ENCODE assay signal across 35 cellular contexts in the genomic region with DNA sequence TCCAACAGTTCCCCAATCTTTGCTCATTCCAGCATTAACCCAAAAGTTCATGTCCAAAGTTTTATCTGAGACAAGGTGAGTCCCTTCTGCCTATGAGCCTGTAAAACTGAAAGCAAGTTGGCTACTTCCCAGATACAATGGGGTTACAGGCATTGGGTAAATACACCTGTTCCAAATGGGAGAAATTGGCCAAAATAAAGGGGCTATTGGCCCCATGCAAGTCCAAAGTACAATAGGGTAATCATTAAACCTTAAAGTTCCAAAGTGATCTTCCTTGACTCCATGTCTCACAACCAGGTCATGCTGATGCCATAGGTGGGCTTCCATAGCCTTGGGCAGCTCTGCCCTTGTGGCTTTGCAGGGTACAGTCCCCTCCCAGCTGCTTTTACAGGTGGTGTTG.
DNase-seq lines count a peak whose midpoint lies in the region; ATAC-seq, FAIRE-seq and TF ChIP-seq lines count a peak whose summit lies in the region.
"Had no signal": no experiment of that assay in that cellular context is flagged by ENCODE, and none has a peak within 500 bp of the region (broad histone marks: within the 10 kb centered on the region; RNA-seq: fewer than 3 reads in every experiment).

No MANE protein-coding gene starts in this region.

- H3K36me3 ChIP-seq in liver (ENCODE audit: control insufficient read depth in 4 of 4, insufficient read depth in 3 of 4, low read depth in 1 of 4, low read length in 3 of 4) (no peaks in the 10 kb centered on the region), HepG2 (replicated peaks in 1 of 2; ENCODE audit: control insufficient read depth in 1 of 2, insufficient read depth in 2 of 2, low read length in 2 of 2) (no peaks in the 10 kb centered on the region), right lobe of liver (no peaks in the 10 kb centered on the region), suprapubic skin (no peaks in the 10 kb centered on the region)
- H3K36me3 ChIP-seq: BE2C; BLaER1; BLaER1 treated with 17β-estradiol and CSF1 and Interleukin-3, amounts not matched to agents 10 nM and 100 nM had no signal

- H3K4me1 ChIP-seq in liver (ENCODE audit: control insufficient read depth in 4 of 4, insufficient read depth in 4 of 4, low read length in 3 of 4) (peaks cover 2 to 13% (median 10%) of the 10 kb centered on the region in 4 donors), HepG2 (ENCODE audit: insufficient read depth, low read length) (no peaks in the 10 kb centered on the region), right lobe of liver (peaks cover 0 to 5% (median 0%) of the 10 kb centered on the region in 4 donors), suprapubic skin (no peaks in the 10 kb centered on the region)
- H3K4me1 ChIP-seq: A549; BE2C; BLaER1; BLaER1 treated with 17β-estradiol and CSF1 and Interleukin-3, amounts not matched to agents 10 nM and 100 nM; Caco-2 had no signal

- H3K79me2 ChIP-seq in HepG2 (ENCODE audit: insufficient read depth, low read length), result no peaks in the 10 kb centered on the region

- in situ Hi-C loops in HepG2 (cut with HindIII; ENCODE audit: extremely low pct_ligation_motif_present, low pct_unique_long_range_greater_than_20kb), result no loop called here

- H3K27me3 ChIP-seq in liver (ENCODE audit: control insufficient read depth in 4 of 4, insufficient read depth in 4 of 4, low read length in 3 of 4) (no peaks in the 10 kb centered on the region), HepG2 (ENCODE audit: control insufficient read depth in 1 of 2, insufficient read depth in 2 of 2, low read length in 2 of 2) (no peaks in the 10 kb centered on the region), right lobe of liver (no peaks in the 10 kb centered on the region), suprapubic skin (no peaks in the 10 kb centered on the region)
- H3K27me3 ChIP-seq: BE2C had no signal

- TF ChIP-seq CTCF in liver (IDR thresholded peaks at IDR 0.05; ENCODE audit: low read depth, low read length, missing input control), result no peak
- TF ChIP-seq CTCF in HepG2 (CRISPR knock-in tag; IDR thresholded peaks at IDR 0.05), result no peak
- TF ChIP-seq CTCF in right lobe of liver (IDR thresholded peaks at IDR 0.05), result no peak
- TF ChIP-seq CTCF in suprapubic skin (IDR thresholded peaks at IDR 0.05), result no peak

- DNase-seq in HepG2 (ENCODE audit: low spot score) (no peak), GM12891 (ENCODE audit: insufficient read length, low spot score) (no peak), left lobe of liver (ENCODE audit: low spot score) (no peak), right lobe of liver (no peak), OCI-M1 (lab: John Stamatoyannopoulos, UW) (no peak), NOMO-1 (lab: John Stamatoyannopoulos, UW; ENCODE audit: unreplicated experiment in 2 of 2) (no peak), suprapubic skin (ENCODE audit: low spot score in 2 of 2) (no peak)
- DNase-seq: 8988T; ACHN; AML-193; BE2C; C1 segment of cervical spinal cord; Caco-2; Calu3; CD4-positive, alpha-beta memory T cell; CD4-positive, alpha-beta T cell; CD4-positive, CD25-positive, alpha-beta regulatory T cell; CD8-positive, alpha-beta memory T cell; CD8-positive, alpha-beta T cell; COR-L47; DMS 273 treated with DMSO at 0.1 percent for 48 hours; DMS153; DMS53; DMS79; DMS79 treated with DMSO at 0.1 percent for 48 hours; DND-41; EL had no signal

- CTCF ChIA-PET in HepG2 (lab: Yijun Ruan, JAX; ENCODE audit: low intra/inter-chr PET ratio, low total read pairs), result no interaction called here

- no peak for ATAC-seq in HepG2
- ATAC-seq in left lobe of liver, result peak; percentile 62
- peak in 3 of 4 donors; percentile 57 to 74 (median 62) for ATAC-seq in right lobe of liver
- ATAC-seq: A549; CD8-positive, alpha-beta T cell had no signal

- H3K9me3 ChIP-seq in liver (ENCODE audit: control insufficient read depth in 4 of 4, low read length in 3 of 4) (no peaks in the 10 kb centered on the region), HepG2 (ENCODE audit: low read length) (no peaks in the 10 kb centered on the region), right lobe of liver (no peaks in the 10 kb centered on the region), suprapubic skin (no peaks in the 10 kb centered on the region)
- H3K9me3 ChIP-seq: A549, BE2C, BLaER1, Caco-2 had no signal

- intact Hi-C loops in HepG2 (cut with micrococcal nuclease; ENCODE audit: unreplicated experiment) (no loop called here), right lobe of liver (cut with DNase I) (no loop called here)

- H2AFZ ChIP-seq in HepG2 (ENCODE audit: low read length), result no peak overlapping the region

- no peak overlapping the region for H3K27ac ChIP-seq in liver (ENCODE audit: low read depth in 1 of 2, low read length in 2 of 2)
- no peak overlapping the region for H3K27ac ChIP-seq in HepG2 (ENCODE audit: extremely low read length, insufficient read depth, low read length)
- H3K27ac ChIP-seq in right lobe of liver, result no peak overlapping the region
- no peak overlapping the region for H3K27ac ChIP-seq in suprapubic skin
- H3K27ac ChIP-seq: 22Rv1; A549; BLaER1; BLaER1 treated with 17β-estradiol and CSF1 and Interleukin-3, amounts not matched to agents 10 nM and 100 nM; C4-2B had no signal

- POLR2A ChIA-PET in HepG2 (lab: Yijun Ruan, JAX), result no interaction called here

- no peaks in the 10 kb centered on the region for H4K20me1 ChIP-seq in HepG2 (ENCODE audit: insufficient read depth, low read length)
- H4K20me1 ChIP-seq: BLaER1; BLaER1 treated with 17β-estradiol and CSF1 and Interleukin-3, amounts not matched to agents 10 nM and 100 nM had no signal

- TF ChIP-seq RAD21 in liver (IDR thresholded peaks at IDR 0.05) (peak in 1 of 2 donors; percentile 42), HepG2 (CRISPR knock-in tag; IDR thresholded peaks at IDR 0.05) (no peak)

- TF ChIP-seq EP300 in HepG2 (IDR thresholded peaks at IDR 0.05; ENCODE audit: low read depth in 2 of 2, low read length in 2 of 2), result no peak
- TF ChIP-seq EP300 in HepG2 (CRISPR knock-in tag; IDR thresholded peaks at IDR 0.05; ENCODE audit: borderline replicate concordance), result no peak
- TF ChIP-seq EP300 in suprapubic skin (IDR thresholded peaks at IDR 0.05), result no peak

- H3K4me3 ChIP-seq in liver (ENCODE audit: low read depth in 1 of 3, low read length in 3 of 3) (peak overlapping the region in 1 of 3 donors; percentile 5), HepG2 (replicated peaks in 1 of 3; ENCODE audit: insufficient read depth in 1 of 3, low read depth in 2 of 3, low read length in 3 of 3) (no peak overlapping the region), right lobe of liver (no peak overlapping the region), suprapubic skin (no peak overlapping the region)
- H3K4me3 ChIP-seq: A549; BLaER1; BLaER1 treated with 17β-estradiol and CSF1 and Interleukin-3, amounts not matched to agents 10 nM and 100 nM had no signal

- TF ChIP-seq POLR2A in HepG2 (IDR thresholded peaks at IDR 0.05; ENCODE audit: insufficient read depth in 1 of 2, low read depth in 2 of 2, low read length in 2 of 2) (no peak), GM12891 (IDR thresholded peaks at IDR 0.05; ENCODE audit: low read depth, low read length) (no peak), right lobe of liver (IDR thresholded peaks at IDR 0.05) (no peak), suprapubic skin (IDR thresholded peaks at IDR 0.05) (no peak)

- FAIRE-seq in HepG2 (lab: Jason Lieb, UNC) (no peak), GM12891 (lab: Jason Lieb, UNC) (peak; percentile 69)
- FAIRE-seq: A204.1, A549, D721Med had no signal

- no TSS peak for BruUV-seq in HepG2 (replicated peaks; lab: Mats Ljungman, UMichigan)

- H3K9ac ChIP-seq in liver (ENCODE audit: low read depth in 1 of 2, low read length in 2 of 2), result no peak overlapping the region
- no peak overlapping the region for H3K9ac ChIP-seq in HepG2 (ENCODE audit: insufficient read depth, low read depth, low read length)
- H3K9ac ChIP-seq: BLaER1; BLaER1 treated with 17β-estradiol and CSF1 and Interleukin-3, amounts not matched to agents 10 nM and 100 nM had no signal

- no peak overlapping the region for H3K4me2 ChIP-seq in HepG2 (ENCODE audit: low read depth, low read length)
- H3K4me2 ChIP-seq: A549; BLaER1; BLaER1 treated with 17β-estradiol and CSF1 and Interleukin-3, amounts not matched to agents 10 nM and 100 nM had no signal

TF ChIP-seq in liver, 16 proteins besides CTCF, POLR2A, EP300 and RAD21 (continues in another document):
- TF ChIP-seq TAF1 (conservative IDR thresholded peaks at IDR 0.05) (no peak), RXRA (IDR thresholded peaks at IDR 0.05) (peak; percentile 31 to 88)

TF ChIP-seq in HepG2, 621 proteins besides CTCF, POLR2A, EP300 and RAD21 (continues in another document):
- no peak for TF ChIP-seq HMGA1 (CRISPR knock-in tag; conservative IDR thresholded peaks at IDR 0.05)
- no peak for TF ChIP-seq CHD4 (IDR thresholded peaks at IDR 0.05; ENCODE audit: borderline replicate concordance, low read length)
- TF ChIP-seq HNRNPLL (IDR thresholded peaks at IDR 0.05; ENCODE audit: low read depth, low read length, poor library complexity, severe bottlenecking), result no peak

TF ChIP-seq in GM12891, 5 proteins besides CTCF, POLR2A, EP300 and RAD21:
- TF ChIP-seq POLR2AphosphoS5 (IDR thresholded peaks at IDR 0.05; ENCODE audit: low read depth, low read length) (no peak), SPI1 (IDR thresholded peaks at IDR 0.05; ENCODE audit: low read depth, low read length) (no peak), POU2F2 (IDR thresholded peaks at IDR 0.05; ENCODE audit: low read depth, low read length) (no peak), PAX5 (IDR thresholded peaks at IDR 0.05; ENCODE audit: insufficient read depth, low read length, severe bottlenecking) (no peak), TAF1 (IDR thresholded peaks at IDR 0.05; ENCODE audit: low read depth, low read length) (no peak)
